In genomic region chr17:17749921-17750320, GRCh38 we compare ENCODE assay signal across 8 cellular contexts.
DNase-seq lines count a peak whose midpoint lies in the region; TF ChIP-seq lines count a peak whose summit lies in the region.

No MANE protein-coding gene starts in this region.

- peak overlapping the region; percentile 86 to 98 (median 95) for H3K27ac Mint-ChIP-seq in CD14-positive monocyte

- intact Hi-C loops in CD14-positive monocyte (cut with micrococcal nuclease): loop anchor here (5.0 kb wide), 4 partner anchors 53 to 287 kb away; partner anchors contain the start of genes ATPAF2 (in 1 of the 2), GID4 (in 1 of the 2), PEMT (in 1 of the 2) and RAI1 (in 1 of the 2)

- H3K36me3 ChIP-seq in HAP-1 (replicated peaks) (no peaks in the 10 kb centered on the region), SK-N-MC (ENCODE audit: insufficient read depth, low read length) (no peaks in the 10 kb centered on the region)

- H3K27ac ChIP-seq in SK-N-MC: peak overlapping the region; percentile 80; the same call in 1 of the 2 replicates
- peak overlapping the region; percentile 75 for H3K27ac ChIP-seq in angular gyrus (ENCODE audit: low read depth, low read length)

- H3K4me3 ChIP-seq in HAP-1 (no peak overlapping the region), SK-N-MC (no peak overlapping the region)

- H3K4me1 Mint-ChIP-seq in CD14-positive monocyte: peaks cover 36% of the 10 kb centered on the region

- peaks cover 15% of the 10 kb centered on the region for H3K4me1 ChIP-seq in HAP-1

- peaks cover 0 to 3% (median 0%) of the 10 kb centered on the region in 3 donors for H3K27me3 Mint-ChIP-seq in CD14-positive monocyte (ENCODE audit: low read depth in 3 of 3)

- TF ChIP-seq CTCF in CD14-positive monocyte (IDR thresholded peaks at IDR 0.05): no peak

- H3K9me3 Mint-ChIP-seq in CD14-positive monocyte: no peaks in the 10 kb centered on the region

- in situ Hi-C loops in HAP-1 (cut with MboI; ENCODE audit: low sequenced_read_pairs): no loop called here

- DNase-seq in CD14-positive monocyte (ENCODE audit: low spot score) (no peak), HAP-1 (ENCODE audit: low spot score in 2 of 2) (peak; percentile 47 to 72), SK-N-MC (ENCODE audit: low read depth, low spot score) (no peak), islet precursor cell (peak; percentile 92), superior temporal gyrus (ENCODE audit: extremely low spot score) (peak; percentile 91), KG1 (lab: John Stamatoyannopoulos, UW) (no peak), glomerular visceral epithelial cell (ENCODE audit: extremely low spot score) (no peak)

- no peaks in the 10 kb centered on the region for H3K9me3 ChIP-seq in HAP-1
- H3K9me3 ChIP-seq in SK-N-MC (ENCODE audit: low read depth, low read length): no peaks in the 10 kb centered on the region

- H3K27me3 ChIP-seq in HAP-1 (ENCODE audit: low read depth): no peaks in the 10 kb centered on the region

- H3K36me3 Mint-ChIP-seq in CD14-positive monocyte: peaks cover 2 to 4% of the 10 kb centered on the region in 2 donors

- H3K4me3 Mint-ChIP-seq in CD14-positive monocyte: peak overlapping the region in 1 of 2 donors; percentile 57

- H3K9ac ChIP-seq in SK-N-MC (ENCODE audit: insufficient read length): no peak overlapping the region

Comparison
In these comparisons a context has a peak if more than half of its experiments do, and no peak if none do; other contexts are left out.
1. DNase-seq: peak in HAP-1 (2 of 2), islet precursor cell (single experiment) and superior temporal gyrus (single experiment); none in CD14-positive monocyte (single experiment), SK-N-MC (single experiment), KG1 (single experiment) and glomerular visceral epithelial cell (single experiment).